In the genomic region with DNA sequence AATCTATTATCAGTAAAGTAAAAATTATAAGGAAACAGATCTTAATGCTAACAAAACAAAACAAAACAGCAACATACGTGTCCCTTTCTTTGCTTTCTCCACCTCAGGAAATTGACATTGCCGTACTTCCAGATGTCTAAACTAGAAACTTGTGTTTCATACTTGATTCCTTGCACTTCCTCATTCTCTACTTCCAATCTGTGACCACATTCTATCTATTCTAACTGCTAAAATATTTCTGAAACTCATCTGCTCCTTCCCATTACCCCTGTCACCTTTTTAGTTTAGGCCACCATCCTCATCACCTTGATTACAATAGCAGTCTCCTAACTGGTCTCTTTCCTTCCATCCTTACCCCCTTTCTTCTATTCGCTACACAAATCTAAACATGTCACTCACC, we compare ENCODE assay signal across 16 cellular contexts. TPM values are rescaled to one million over a fixed set of nuclear protein-coding genes. Genes with fewer than 3 reads are reported as not detected.
DNase-seq lines count a peak whose midpoint lies in the region; ATAC-seq and TF ChIP-seq lines count a peak whose summit lies in the region.
"Had no signal": no experiment of that assay in that cellular context is flagged by ENCODE, and none has a peak within 500 bp of the region (broad histone marks: within the 10 kb centered on the region; RNA-seq: fewer than 3 reads in every experiment).

No MANE protein-coding gene starts in this region.

- TF ChIP-seq EP300 in tibial nerve (IDR thresholded peaks at IDR 0.05), result no peak

- no peak overlapping the region for H3K4me3 Mint-ChIP-seq in memory B cell

- no peaks in the 10 kb centered on the region for H3K27me3 Mint-ChIP-seq in memory B cell

- 75 to 77% methylated on average over 3 of the region's 3 CpGs for WGBS in tibial nerve, 2 donors

- DNase-seq in memory B cell (ENCODE audit: low spot score in 2 of 2) (no peak), tibial nerve (ENCODE audit: low spot score in 2 of 2) (no peak), NCI-H1105 (lab: John Stamatoyannopoulos, UW) (no peak)
- no peak for DNase-seq in activated CD4-positive, alpha-beta T cell treated with anti-CD3 and anti-CD28 coated beads, Interleukin-2, amount 50 U/mL, for 4 hours
- DNase-seq in activated T-cell treated with anti-CD3 and anti-CD28 coated beads, Interleukin-2, amount 50 U/mL, for 1 hour, result no peak
- DNase-seq: activated CD4-positive, alpha-beta T cell treated with anti-CD3 and anti-CD28 coated beads for 1 hour; activated T-cell treated with anti-CD3 and anti-CD28 coated beads, Interleukin-2, amount 50 U/mL, for 48 hours; amygdala; NCI-H1436 treated with DMSO at 0.1 percent for 48 hours; NCI-H748 treated with DMSO at 0.1 percent for 48 hours; occipital lobe; SK-N-SH; thyroid gland had no signal

- peak; percentile 73 for ATAC-seq in GM19351 (IDR thresholded peaks at IDR 0.05; ENCODE audit: unreplicated experiment)
- peak; percentile 54 for ATAC-seq in HG02571 (IDR thresholded peaks at IDR 0.05; ENCODE audit: unreplicated experiment)
- peak; percentile 43 for ATAC-seq in HG03442 (IDR thresholded peaks at IDR 0.05; ENCODE audit: unreplicated experiment)
- peak; percentile 56 for ATAC-seq in memory B cell (ENCODE audit: low read depth)

- TF ChIP-seq POLR2A in tibial nerve (IDR thresholded peaks at IDR 0.05), result no peak

- TF ChIP-seq CTCF in tibial nerve (IDR thresholded peaks at IDR 0.05), result no peak

- H3K27ac Mint-ChIP-seq in memory B cell, result peak overlapping the region; percentile 4

- H3K36me3 Mint-ChIP-seq in memory B cell, result no peaks in the 10 kb centered on the region

- no peaks in the 10 kb centered on the region for H3K9me3 ChIP-seq in tibial nerve
- H3K9me3 ChIP-seq: SK-N-SH, thyroid gland had no signal

- H3K4me3 ChIP-seq in tibial nerve, result no peak overlapping the region
- H3K4me3 ChIP-seq: thyroid gland had no signal

- no peaks in the 10 kb centered on the region for H3K4me1 ChIP-seq in tibial nerve
- H3K4me1 ChIP-seq: thyroid gland had no signal

- peaks cover 11% of the 10 kb centered on the region for H3K4me1 Mint-ChIP-seq in memory B cell

- no peaks in the 10 kb centered on the region for H3K9me3 Mint-ChIP-seq in memory B cell

- no peaks in the 10 kb centered on the region for H3K36me3 ChIP-seq in tibial nerve
- H3K36me3 ChIP-seq: thyroid gland had no signal

- H3K27me3 ChIP-seq in tibial nerve, result peaks cover 0 to 4% of the 10 kb centered on the region in 2 donors
- H3K27me3 ChIP-seq: thyroid gland had no signal

- no peak overlapping the region for H3K27ac ChIP-seq in tibial nerve
- H3K27ac ChIP-seq: thyroid gland had no signal

RNA-seq across cellular contexts. Expression of a gene that starts 22.5 kb away (rescaled TPM):
- 10 to 100 TPM in 1 of 4 donors, 1 to 10 TPM in 3; 4.9 to 12.6 (median 7.1) TPM for total RNA-seq in tibial nerve
